In the genomic region with DNA sequence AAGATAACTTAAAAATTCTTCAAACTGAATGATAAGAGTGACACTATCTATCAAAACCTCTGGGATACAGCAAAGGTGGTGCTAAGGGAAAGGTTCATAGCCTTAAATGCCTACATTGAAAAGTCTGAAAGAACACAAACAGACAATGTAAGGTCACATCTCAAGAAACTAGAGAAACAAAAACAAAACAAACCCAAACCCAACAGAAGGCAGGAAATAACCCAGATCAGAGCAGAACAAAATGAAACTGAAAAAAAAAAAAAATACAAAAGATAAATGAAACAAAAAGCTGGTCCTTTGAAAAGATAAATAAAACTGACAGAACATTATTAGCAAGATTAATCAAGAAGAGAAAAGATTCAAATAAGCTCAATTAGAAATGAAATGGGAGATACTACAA, we compare ENCODE assay signal across 10 cellular contexts. TPM values are rescaled to one million over a fixed set of nuclear protein-coding genes. Genes with fewer than 3 reads are reported as not detected.
DNase-seq lines count a peak whose midpoint lies in the region; ATAC-seq and TF ChIP-seq lines count a peak whose summit lies in the region.
"Had no signal": no experiment of that assay in that cellular context is flagged by ENCODE, and none has a peak within 500 bp of the region (broad histone marks: within the 10 kb centered on the region; RNA-seq: fewer than 3 reads in every experiment).

No MANE protein-coding gene starts in this region.

- peak overlapping the region; percentile 76 for H3K4me3 Mint-ChIP-seq in activated CD4-positive, alpha-beta T cell treated with anti-CD3 and anti-CD28 coated beads, Interleukin-2, amount 10 ng/mL, durations not matched to agents 24 days and 14 days
- peak overlapping the region; percentile 85 for H3K4me3 Mint-ChIP-seq in T-helper 2 cell treated with Interferon-gamma antibody and Interleukin-4, amounts not matched to agents 5 μg/mL and 100 μg/mL, for 36 hours
- no peak overlapping the region for H3K4me3 Mint-ChIP-seq in progenitor cell of endocrine pancreas (ENCODE audit: low read depth)

- H3K9me3 Mint-ChIP-seq in activated CD4-positive, alpha-beta T cell treated with anti-CD3 and anti-CD28 coated beads, Interleukin-2, amount 10 ng/mL, durations not matched to agents 24 days and 14 days, result peaks cover 11% of the 10 kb centered on the region
- H3K9me3 Mint-ChIP-seq in T-helper 2 cell treated with Interferon-gamma antibody and Interleukin-4, amounts not matched to agents 5 μg/mL and 100 μg/mL, for 36 hours, result peaks cover 10% of the 10 kb centered on the region
- peaks cover 11% of the 10 kb centered on the region for H3K9me3 Mint-ChIP-seq in progenitor cell of endocrine pancreas (ENCODE audit: low read depth)

- peaks cover 40% of the 10 kb centered on the region for H3K4me1 Mint-ChIP-seq in activated CD4-positive, alpha-beta T cell treated with anti-CD3 and anti-CD28 coated beads, Interleukin-2, amount 10 ng/mL, durations not matched to agents 24 days and 14 days
- peaks cover 41% of the 10 kb centered on the region for H3K4me1 Mint-ChIP-seq in T-helper 2 cell treated with Interferon-gamma antibody and Interleukin-4, amounts not matched to agents 5 μg/mL and 100 μg/mL, for 36 hours (ENCODE audit: low read depth)
- H3K4me1 Mint-ChIP-seq in progenitor cell of endocrine pancreas (ENCODE audit: low read depth), result peaks cover 18% of the 10 kb centered on the region

- no peak for DNase-seq in activated CD4-positive, alpha-beta T cell treated with anti-CD3 and anti-CD28 coated beads, Interleukin-2, amount 10 ng/mL, durations not matched to agents 24 days and 14 days
- DNase-seq in activated CD4-positive, alpha-beta T cell treated with anti-CD3 and anti-CD28 coated beads for 4 hours, result no peak
- no peak for DNase-seq in T-helper 2 cell treated with Interferon-gamma antibody and Interleukin-4, amounts not matched to agents 5 μg/mL and 100 μg/mL, for 36 hours (ENCODE audit: low spot score)
- DNase-seq in progenitor cell of endocrine pancreas (ENCODE audit: low spot score, unreplicated experiment) (no peak), H7 (no peak)
- no peak for DNase-seq in stimulated activated CD4-positive, alpha-beta T cell treated with anti-CD3 and anti-CD28 coated beads, Interleukin-2, amount 100 ng/mL, for 48 hours
- no peak for DNase-seq in stimulated activated CD4-positive, alpha-beta T cell treated with anti-CD3 and anti-CD28 coated beads, Interleukin-12 subunit alpha, Interleukin-12 subunit beta, amount 100 ng/mL, for 4 hours
- DNase-seq: NCI-H1930 had no signal

- H3K36me3 ChIP-seq in H7 (replicated peaks; ENCODE audit: control insufficient read depth, insufficient read depth, low read length), result no peaks in the 10 kb centered on the region

- peak overlapping the region; percentile 85 for H3K27ac Mint-ChIP-seq in activated CD4-positive, alpha-beta T cell treated with anti-CD3 and anti-CD28 coated beads, Interleukin-2, amount 10 ng/mL, durations not matched to agents 24 days and 14 days
- peak overlapping the region; percentile 93 for H3K27ac Mint-ChIP-seq in T-helper 2 cell treated with Interferon-gamma antibody and Interleukin-4, amounts not matched to agents 5 μg/mL and 100 μg/mL, for 36 hours
- H3K27ac Mint-ChIP-seq in progenitor cell of endocrine pancreas, result peak overlapping the region; percentile 29

- TF ChIP-seq CTCF in progenitor cell of endocrine pancreas (IDR thresholded peaks at IDR 0.05; ENCODE audit: unreplicated experiment), result no peak

- no peaks in the 10 kb centered on the region for H3K27me3 Mint-ChIP-seq in activated CD4-positive, alpha-beta T cell treated with anti-CD3 and anti-CD28 coated beads, Interleukin-2, amount 10 ng/mL, durations not matched to agents 24 days and 14 days
- H3K27me3 Mint-ChIP-seq in T-helper 2 cell treated with Interferon-gamma antibody and Interleukin-4, amounts not matched to agents 5 μg/mL and 100 μg/mL, for 36 hours (ENCODE audit: low read depth), result no peaks in the 10 kb centered on the region
- H3K27me3 Mint-ChIP-seq in progenitor cell of endocrine pancreas, result no peaks in the 10 kb centered on the region

- intact Hi-C loops in activated CD4-positive, alpha-beta T cell treated with anti-CD3 and anti-CD28 coated beads, Interleukin-2, amount 10 ng/mL, durations not matched to agents 24 days and 14 days (cut with micrococcal nuclease), result no loop called here

- no peaks in the 10 kb centered on the region for H3K27me3 ChIP-seq in H7 (ENCODE audit: control insufficient read depth, insufficient read depth, low read length)

- H3K4me3 ChIP-seq in H7 (ENCODE audit: insufficient read depth, low read depth, low read length), result no peak overlapping the region

- peaks cover 17% of the 10 kb centered on the region for H3K36me3 Mint-ChIP-seq in activated CD4-positive, alpha-beta T cell treated with anti-CD3 and anti-CD28 coated beads, Interleukin-2, amount 10 ng/mL, durations not matched to agents 24 days and 14 days (ENCODE audit: low read depth)
- peaks cover 21% of the 10 kb centered on the region for H3K36me3 Mint-ChIP-seq in T-helper 2 cell treated with Interferon-gamma antibody and Interleukin-4, amounts not matched to agents 5 μg/mL and 100 μg/mL, for 36 hours (ENCODE audit: low read depth)
- H3K36me3 Mint-ChIP-seq in progenitor cell of endocrine pancreas (ENCODE audit: insufficient read depth), result peaks cover 25% of the 10 kb centered on the region

- ATAC-seq in HG02852 (IDR thresholded peaks at IDR 0.05; ENCODE audit: unreplicated experiment), result peak; percentile 90

RNA-seq across cellular contexts. Expression of a gene that starts 6.8 kb away (rescaled TPM):
- 16.0 and 23.3 TPM in 2 replicates for total RNA-seq in activated CD4-positive, alpha-beta T cell treated with anti-CD3 and anti-CD28 coated beads, Interleukin-2, amount 10 ng/mL, durations not matched to agents 24 days and 14 days
- 111 and 113 TPM in 2 replicates for total RNA-seq in progenitor cell of endocrine pancreas
- total RNA-seq in H7 (2014; rRNA removed; shearing (Covaris generic)), result 14.8 and 44.4 TPM in 2 replicates

RNA-seq across cellular contexts. Expression of a gene that starts 34.7 kb away (rescaled TPM):
- not detected in 2 replicates for total RNA-seq in activated CD4-positive, alpha-beta T cell treated with anti-CD3 and anti-CD28 coated beads, Interleukin-2, amount 10 ng/mL, durations not matched to agents 24 days and 14 days
- not detected in 2 replicates for total RNA-seq in progenitor cell of endocrine pancreas
- not detected in 2 replicates for total RNA-seq in H7 (2014; rRNA removed; shearing (Covaris generic))
- total RNA-seq: epithelial cell of proximal tubule had no signal

Comparison
In these comparisons a context has a peak if more than half of its experiments do, and no peak if none do; other contexts are left out.
1. H3K27ac Mint-ChIP-seq: peak in every context shown above with its lines; median percentile 93 in T-helper 2 cell treated with Interferon-gamma antibody and Interleukin-4, amounts not matched to agents 5 μg/mL and 100 μg/mL, for 36 hours; 85 in activated CD4-positive, alpha-beta T cell treated with anti-CD3 and anti-CD28 coated beads, Interleukin-2, amount 10 ng/mL, durations not matched to agents 24 days and 14 days; 29 in progenitor cell of endocrine pancreas.